In the genomic region with DNA sequence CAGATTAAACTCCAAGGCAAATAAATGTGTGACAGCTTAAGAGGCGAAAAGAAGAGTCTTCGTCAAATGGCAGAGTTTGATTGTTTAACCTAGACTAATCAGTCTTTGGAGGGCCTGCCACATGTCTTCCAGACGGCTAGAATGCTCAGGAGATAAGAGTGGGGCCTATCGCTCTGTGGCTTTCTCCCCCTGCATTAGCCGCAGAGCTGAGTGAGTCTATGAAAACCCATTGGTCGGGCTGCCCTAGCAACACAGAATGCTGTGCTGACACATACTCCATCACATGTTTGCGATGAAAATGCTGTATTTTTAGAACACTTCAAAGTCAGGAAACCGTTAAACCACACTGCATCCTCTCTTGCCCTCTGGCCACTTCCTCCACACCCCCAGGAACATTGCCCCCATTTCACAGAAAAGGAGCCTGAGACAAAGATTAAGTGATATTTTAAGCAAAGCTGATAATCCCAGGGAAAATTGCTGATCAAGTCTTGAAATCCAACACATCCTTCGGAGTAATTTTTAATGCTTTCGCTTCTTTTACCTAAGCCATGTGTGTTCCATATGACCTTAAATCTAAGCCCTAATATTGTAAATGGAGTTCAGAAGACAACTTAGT, we compare ENCODE assay signal across 8 cellular contexts.
A peak's percentile ranks its signal among the peaks of the same experiment; 100 is the strongest.
DNase-seq lines count a peak whose midpoint lies in the region; ATAC-seq and TF ChIP-seq lines count a peak whose summit lies in the region.

No MANE protein-coding gene starts in this region.

- no peak for TF ChIP-seq EP300 in suprapubic skin (IDR thresholded peaks at IDR 0.05)

- H3K27me3 ChIP-seq in suprapubic skin: no peaks in the 10 kb centered on the region

- H3K36me3 Mint-ChIP-seq in activated T-cell treated with anti-CD3 and anti-CD28 coated beads, Interleukin-2, amount 50 U/mL, for 72 hours (ENCODE audit: insufficient read depth in 2 of 2): peaks cover 23 to 30% of the 10 kb centered on the region in 2 donors

- peak; percentile 79 for ATAC-seq in HG02678 (IDR thresholded peaks at IDR 0.05; ENCODE audit: unreplicated experiment)
- peak; percentile 83 to 90 for ATAC-seq in activated T-cell treated with anti-CD3 and anti-CD28 coated beads, Interleukin-2, amount 50 U/mL, for 72 hours (replicated peaks in 1 of 2)
- peak; percentile 83 to 87 for ATAC-seq in left cardiac atrium

- TF ChIP-seq CTCF in suprapubic skin (IDR thresholded peaks at IDR 0.05): no peak

- no peaks in the 10 kb centered on the region for H3K9me3 ChIP-seq in suprapubic skin

- TF ChIP-seq POLR2A in GM15510 (IDR thresholded peaks at IDR 0.05; ENCODE audit: borderline replicate concordance, extremely low read depth, insufficient read length): peak; percentile 36
- no peak for TF ChIP-seq POLR2A in suprapubic skin (IDR thresholded peaks at IDR 0.05)

- H3K4me3 Mint-ChIP-seq in activated T-cell treated with anti-CD3 and anti-CD28 coated beads, Interleukin-2, amount 50 U/mL, for 72 hours: no peak overlapping the region

- H3K27ac ChIP-seq in suprapubic skin: no peak overlapping the region

- H3K4me1 Mint-ChIP-seq in activated T-cell treated with anti-CD3 and anti-CD28 coated beads, Interleukin-2, amount 50 U/mL, for 72 hours (ENCODE audit: low read depth): peaks cover 29% of the 10 kb centered on the region

- H3K4me1 ChIP-seq in suprapubic skin: peaks cover 19% of the 10 kb centered on the region

- DNase-seq in NOMO-1 (lab: John Stamatoyannopoulos, UW; ENCODE audit: unreplicated experiment in 2 of 2): peak; percentile 87 to 98
- DNase-seq in activated T-cell treated with anti-CD3 and anti-CD28 coated beads, Interleukin-2, amount 50 U/mL, for 72 hours: peak; percentile 85 to 89
- DNase-seq in left cardiac atrium: peak; percentile 37
- peak; percentile 76 for DNase-seq in stimulated activated CD8-positive, alpha-beta memory T cell treated with anti-CD3 and anti-CD28 coated beads, Interleukin-12 subunit alpha, Interleukin-12 subunit beta, amount 100 ng/mL, for 1 hour (ENCODE audit: low read depth)
- DNase-seq in HuH-7 (ENCODE audit: low spot score): no peak
- no peak for DNase-seq in suprapubic skin (ENCODE audit: low spot score in 2 of 2)

- intact Hi-C loops in left cardiac atrium (cut with DNase I): no loop called here

- H3K27me3 Mint-ChIP-seq in activated T-cell treated with anti-CD3 and anti-CD28 coated beads, Interleukin-2, amount 50 U/mL, for 72 hours (ENCODE audit: low read depth): no peaks in the 10 kb centered on the region

- 76% methylated on average over 10 of the region's 10 CpGs for WGBS in suprapubic skin

- peak overlapping the region; percentile 100 for H3K27ac Mint-ChIP-seq in activated T-cell treated with anti-CD3 and anti-CD28 coated beads, Interleukin-2, amount 50 U/mL, for 72 hours

- no peaks in the 10 kb centered on the region for H3K9me3 Mint-ChIP-seq in activated T-cell treated with anti-CD3 and anti-CD28 coated beads, Interleukin-2, amount 50 U/mL, for 72 hours

- H3K4me3 ChIP-seq in suprapubic skin: no peak overlapping the region

- peaks cover 3% of the 10 kb centered on the region for H3K36me3 ChIP-seq in suprapubic skin

Comparison
In these comparisons a context has a peak if more than half of its experiments do, and no peak if none do; other contexts are left out.
1. DNase-seq: peak in NOMO-1 (2 of 2), activated T-cell treated with anti-CD3 and anti-CD28 coated beads, Interleukin-2, amount 50 U/mL, for 72 hours (2 of 2), left cardiac atrium (single experiment) and stimulated activated CD8-positive, alpha-beta memory T cell treated with anti-CD3 and anti-CD28 coated beads, Interleukin-12 subunit alpha, Interleukin-12 subunit beta, amount 100 ng/mL, for 1 hour (single experiment); none in HuH-7 (single experiment) and suprapubic skin (0 of 2).
2. Peak in every context shown above with its lines, with median percentiles within 50 percentile points of each other: ATAC-seq.